In the genomic region with DNA sequence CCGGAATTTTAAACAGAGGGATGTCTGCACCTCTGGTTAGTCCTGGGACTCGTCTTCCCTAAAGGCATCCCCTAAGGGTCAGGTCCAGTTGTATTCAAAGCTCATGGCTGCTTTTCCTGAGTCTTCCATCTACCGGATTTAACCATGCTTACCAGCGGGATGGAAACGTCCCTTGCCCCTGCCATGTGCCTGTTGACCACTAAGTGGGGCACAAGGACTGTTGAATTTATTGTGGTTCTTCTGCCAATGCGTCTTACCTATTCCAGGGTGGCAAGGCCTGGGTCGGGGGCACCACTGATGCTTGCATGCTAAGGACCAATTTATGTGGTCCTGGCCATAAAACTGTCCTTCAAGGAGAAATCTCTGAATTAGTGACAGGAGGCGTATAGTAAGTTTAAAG, we compare ENCODE assay signal across 9 cellular contexts. TPM values are rescaled to one million over a fixed set of nuclear protein-coding genes. Genes with fewer than 3 reads are reported as not detected.
DNase-seq lines count a peak whose midpoint lies in the region; ATAC-seq and TF ChIP-seq lines count a peak whose summit lies in the region.
"Had no signal": no experiment of that assay in that cellular context is flagged by ENCODE, and none has a peak within 500 bp of the region (broad histone marks: within the 10 kb centered on the region; RNA-seq: fewer than 3 reads in every experiment).

No MANE protein-coding gene starts in this region.

- peak; percentile 32 for TF ChIP-seq CTCF in liver (IDR thresholded peaks at IDR 0.05; ENCODE audit: low read depth, low read length, missing input control)

- no peak overlapping the region for H3K4me3 ChIP-seq in liver (ENCODE audit: low read depth in 1 of 3, low read length in 3 of 3)

- H3K9me3 Mint-ChIP-seq in activated naive CD4-positive, alpha-beta T cell treated with anti-CD3 and anti-CD28 coated beads, Interleukin-2, amount 10 ng/mL, durations not matched to agents 7 days and 5 days, result no peaks in the 10 kb centered on the region

- H3K27me3 ChIP-seq in liver (ENCODE audit: control insufficient read depth in 4 of 4, insufficient read depth in 4 of 4, low read length in 3 of 4), result no peaks in the 10 kb centered on the region

- no peak overlapping the region for H3K27ac ChIP-seq in liver (ENCODE audit: low read depth in 1 of 2, low read length in 2 of 2)

- WGBS in liver, result 81% methylated on average over 8 of the region's 8 CpGs

- ATAC-seq in HG02870 (IDR thresholded peaks at IDR 0.05; ENCODE audit: unreplicated experiment) (no peak), HG03432 (IDR thresholded peaks at IDR 0.05; ENCODE audit: unreplicated experiment) (no peak)

- DNase-seq in Daoy (ENCODE audit: low read depth) (peak; percentile 6), HT1080 (ENCODE audit: low read depth) (peak; percentile 8), SK-MEL-5 (ENCODE audit: low read depth, low spot score) (peak; percentile 47), NCI-H128 (lab: John Stamatoyannopoulos, UW; ENCODE audit: unreplicated experiment) (no peak)
- DNase-seq in activated naive CD4-positive, alpha-beta T cell treated with anti-CD3 and anti-CD28 coated beads, Interleukin-2, amount 10 ng/mL, durations not matched to agents 7 days and 5 days, result no peak
- DNase-seq: RPMI8226 had no signal

- H3K4me3 Mint-ChIP-seq in activated naive CD4-positive, alpha-beta T cell treated with anti-CD3 and anti-CD28 coated beads, Interleukin-2, amount 10 ng/mL, durations not matched to agents 7 days and 5 days, result no peak overlapping the region

- no peaks in the 10 kb centered on the region for H3K36me3 ChIP-seq in liver (ENCODE audit: control insufficient read depth in 4 of 4, insufficient read depth in 3 of 4, low read depth in 1 of 4, low read length in 3 of 4)

- no peak overlapping the region for H3K9ac ChIP-seq in liver (ENCODE audit: low read depth in 1 of 2, low read length in 2 of 2)

- H3K36me3 Mint-ChIP-seq in activated naive CD4-positive, alpha-beta T cell treated with anti-CD3 and anti-CD28 coated beads, Interleukin-2, amount 10 ng/mL, durations not matched to agents 7 days and 5 days, result no peaks in the 10 kb centered on the region

- CTCF ChIA-PET in activated naive CD4-positive, alpha-beta T cell treated with anti-CD3 and anti-CD28 coated beads, Interleukin-2, amount 10 ng/mL, durations not matched to agents 7 days and 5 days (lab: Charles Lee), result no interaction called here

- in situ Hi-C loops in SK-MEL-5 (cut with HindIII; ENCODE audit: low pct_unique_long_range_greater_than_20kb, low sequenced_read_pairs), result no loop called here

- TF ChIP-seq RAD21 in liver (IDR thresholded peaks at IDR 0.05), result peak; percentile 34 to 48

- no peaks in the 10 kb centered on the region for H3K4me1 ChIP-seq in liver (ENCODE audit: control insufficient read depth in 4 of 4, insufficient read depth in 4 of 4, low read length in 3 of 4)

- H3K27ac Mint-ChIP-seq in activated naive CD4-positive, alpha-beta T cell treated with anti-CD3 and anti-CD28 coated beads, Interleukin-2, amount 10 ng/mL, durations not matched to agents 7 days and 5 days, result no peak overlapping the region

- H3K9me3 ChIP-seq in liver (ENCODE audit: control insufficient read depth in 4 of 4, low read length in 3 of 4), result no peaks in the 10 kb centered on the region

- no peaks in the 10 kb centered on the region for H3K4me1 Mint-ChIP-seq in activated naive CD4-positive, alpha-beta T cell treated with anti-CD3 and anti-CD28 coated beads, Interleukin-2, amount 10 ng/mL, durations not matched to agents 7 days and 5 days

- H3K27me3 Mint-ChIP-seq in activated naive CD4-positive, alpha-beta T cell treated with anti-CD3 and anti-CD28 coated beads, Interleukin-2, amount 10 ng/mL, durations not matched to agents 7 days and 5 days, result no peaks in the 10 kb centered on the region

TF ChIP-seq in liver, 16 proteins besides CTCF, POLR2A, EP300 and RAD21:
- TF ChIP-seq NR2F2 (IDR thresholded peaks at IDR 0.05) (no peak), SP1 (IDR thresholded peaks at IDR 0.05) (no peak)

RNA-seq across cellular contexts. Expression of gene ANKRD42, which starts 25.6 kb away (rescaled TPM):
- total RNA-seq in Daoy (2014; rRNA removed; shearing (Covaris generic)), result 6.7 and 7.1 TPM in 2 replicates
- total RNA-seq in HT1080 (2014; rRNA removed; shearing (Covaris generic)), result 6.7 and 8.5 TPM in 2 replicates
- polyA plus RNA-seq in HT1080 (2015; cell fraction: cytosol; rRNA removed), result 8.8 and 10.7 TPM in 2 replicates
- 14.1 and 16.8 TPM in 2 replicates for polyA plus RNA-seq in HT1080 (2015; cell fraction: nucleus; rRNA removed)
- 2.6 and 2.8 TPM in 2 replicates for total RNA-seq in SK-MEL-5 (2014; rRNA removed; shearing (Covaris generic))
- polyA plus RNA-seq in SK-MEL-5 (2015; cell fraction: cytosol; rRNA removed), result 5.8 and 6.0 TPM in 2 replicates
- polyA plus RNA-seq in SK-MEL-5 (2015; cell fraction: nucleus; rRNA removed), result 5.6 and 8.5 TPM in 2 replicates
- total RNA-seq in liver, result 1 to 10 TPM; 2.0 to 4.9 TPM
- polyA plus RNA-seq in liver, result 1 to 10 TPM; 2.3 to 2.4 TPM

Comparison
In these comparisons a context has a peak if more than half of its experiments do, and no peak if none do; other contexts are left out.
1. DNase-seq: peak in Daoy (single experiment), HT1080 (single experiment) and SK-MEL-5 (single experiment); none in activated naive CD4-positive, alpha-beta T cell treated with anti-CD3 and anti-CD28 coated beads, Interleukin-2, amount 10 ng/mL, durations not matched to agents 7 days and 5 days (single experiment) and NCI-H128 (single experiment).